10 cellular contexts compared by ENCODE assay signal in the genomic region with DNA sequence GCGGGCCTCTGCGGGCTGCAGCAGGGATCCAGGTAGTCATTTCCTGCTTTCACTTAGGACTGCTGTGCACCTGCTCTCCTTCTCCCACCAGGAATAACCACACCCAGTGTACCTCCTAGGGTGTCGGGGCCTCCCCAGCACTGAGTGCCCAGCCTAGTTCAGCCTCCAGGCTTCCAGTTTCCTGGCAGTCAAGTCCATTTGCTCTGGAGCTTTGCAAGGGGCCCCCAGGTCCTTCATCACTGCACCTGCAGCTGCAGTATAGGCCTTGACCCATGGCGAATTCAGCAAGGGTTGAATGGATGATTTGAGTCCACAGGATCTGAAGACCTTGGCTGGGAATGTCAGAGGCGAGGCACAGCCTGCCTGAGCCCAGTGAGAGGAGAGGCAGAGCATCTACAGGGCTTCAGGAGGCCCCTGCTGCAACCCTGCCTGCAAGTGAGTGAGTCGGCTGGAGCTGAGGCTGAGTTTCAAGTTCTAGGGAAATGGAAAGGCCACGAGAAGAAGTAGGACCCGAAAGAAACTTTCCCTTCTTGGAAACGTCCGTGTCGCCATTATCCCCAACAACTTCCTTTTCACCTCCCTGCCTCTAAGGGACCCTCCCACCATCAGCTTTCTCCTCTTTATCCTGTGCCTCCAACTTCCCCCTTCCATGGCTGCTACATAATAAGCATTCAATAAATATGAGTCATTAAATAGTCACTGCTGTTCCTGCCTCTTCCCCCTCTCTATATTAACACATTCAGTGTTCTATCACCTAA.
A peak's percentile ranks its signal among the peaks of the same experiment; 100 is the strongest.
DNase-seq lines count a peak whose midpoint lies in the region; ATAC-seq, FAIRE-seq and TF ChIP-seq lines count a peak whose summit lies in the region.
"Had no signal": no experiment of that assay in that cellular context is flagged by ENCODE, and none has a peak within 500 bp of the region (broad histone marks: within the 10 kb centered on the region; RNA-seq: fewer than 3 reads in every experiment).

No MANE protein-coding gene starts in this region.

- peaks cover 81% of the 10 kb centered on the region for H3K27me3 Mint-ChIP-seq in stimulated activated memory B cell treated with anti-CD40 and anti-IgM and Interleukin-4, amounts not matched to agents 10 μg/mL and 1 μg/mL and 100 μg/mL, for 72 hours

- no peak for ATAC-seq in stimulated activated memory B cell treated with anti-CD40 and anti-IgM and Interleukin-4, amounts not matched to agents 10 μg/mL and 1 μg/mL and 100 μg/mL, for 72 hours
- no peak for ATAC-seq in GM18505 (IDR thresholded peaks at IDR 0.05; ENCODE audit: unreplicated experiment)

- no peaks in the 10 kb centered on the region for H3K4me1 ChIP-seq in sigmoid colon

- H3K4me3 Mint-ChIP-seq in stimulated activated memory B cell treated with anti-CD40 and anti-IgM and Interleukin-4, amounts not matched to agents 10 μg/mL and 1 μg/mL and 100 μg/mL, for 72 hours: no peak overlapping the region
- H3K4me3 Mint-ChIP-seq: mesothelial cell of epicardium had no signal

- intact Hi-C loops in sigmoid colon (cut with DNase I): no loop called here

- TF ChIP-seq POLR2A in sigmoid colon (IDR thresholded peaks at IDR 0.05) (no peak), GM18505 (IDR thresholded peaks at IDR 0.05; ENCODE audit: borderline replicate concordance, extremely low read depth, insufficient read depth, insufficient read length) (no peak)

- no peak overlapping the region for H3K27ac ChIP-seq in sigmoid colon

- no peaks in the 10 kb centered on the region for H3K9me3 Mint-ChIP-seq in stimulated activated memory B cell treated with anti-CD40 and anti-IgM and Interleukin-4, amounts not matched to agents 10 μg/mL and 1 μg/mL and 100 μg/mL, for 72 hours
- H3K9me3 Mint-ChIP-seq: mesothelial cell of epicardium had no signal

- peaks cover 49% of the 10 kb centered on the region for H3K4me1 Mint-ChIP-seq in stimulated activated memory B cell treated with anti-CD40 and anti-IgM and Interleukin-4, amounts not matched to agents 10 μg/mL and 1 μg/mL and 100 μg/mL, for 72 hours
- H3K4me1 Mint-ChIP-seq: mesothelial cell of epicardium had no signal

- H3K4me3 ChIP-seq in bronchial epithelial cell (ENCODE audit: low read depth, low read length): no peak overlapping the region
- no peak overlapping the region for H3K4me3 ChIP-seq in sigmoid colon

- no peak for TF ChIP-seq EP300 in sigmoid colon (IDR thresholded peaks at IDR 0.05)

- no peaks in the 10 kb centered on the region for H3K9me3 ChIP-seq in sigmoid colon

- H3K36me3 ChIP-seq in bronchial epithelial cell (ENCODE audit: control insufficient read depth, insufficient read depth, low read length) (no peaks in the 10 kb centered on the region), sigmoid colon (no peaks in the 10 kb centered on the region)

- H3K36me3 Mint-ChIP-seq in stimulated activated memory B cell treated with anti-CD40 and anti-IgM and Interleukin-4, amounts not matched to agents 10 μg/mL and 1 μg/mL and 100 μg/mL, for 72 hours: no peaks in the 10 kb centered on the region
- H3K36me3 Mint-ChIP-seq: mesothelial cell of epicardium had no signal

- H3K27ac Mint-ChIP-seq in stimulated activated memory B cell treated with anti-CD40 and anti-IgM and Interleukin-4, amounts not matched to agents 10 μg/mL and 1 μg/mL and 100 μg/mL, for 72 hours: no peak overlapping the region
- H3K27ac Mint-ChIP-seq: mesothelial cell of epicardium had no signal

- WGBS in sigmoid colon, 2 donors: 52 to 58% methylated on average over 11 of the region's 11 CpGs

- TF ChIP-seq CTCF in bronchial epithelial cell (IDR thresholded peaks at IDR 0.05; ENCODE audit: insufficient read depth, low read length, severe bottlenecking) (no peak), sigmoid colon (IDR thresholded peaks at IDR 0.05) (no peak)

- H3K27me3 ChIP-seq in bronchial epithelial cell (ENCODE audit: control insufficient read depth, insufficient read depth, low read length) (no peaks in the 10 kb centered on the region), sigmoid colon (no peaks in the 10 kb centered on the region)

- DNase-seq in SIG-M5 treated with dmso at 0.1 percent for 504 hours (lab: John Stamatoyannopoulos, UW; ENCODE audit: unreplicated experiment): peak; percentile 34
- DNase-seq in SIG-M5 (lab: John Stamatoyannopoulos, UW): no peak
- DNase-seq in NCI-H748 (lab: John Stamatoyannopoulos, UW; ENCODE audit: unreplicated experiment): peak; percentile 62
- DNase-seq in bronchial epithelial cell (ENCODE audit: low read depth): peak; percentile 43
- DNase-seq in sigmoid colon: peak; percentile 54
- no peak for DNase-seq in SKM-1 treated with dmso at 0.1 percent for 144 hours (lab: John Stamatoyannopoulos, UW; ENCODE audit: unreplicated experiment)
- DNase-seq: NCI-H526 treated with DMSO at 0.1 percent for 48 hours had no signal

- peak; percentile 77 for FAIRE-seq in bronchial epithelial cell (lab: Jason Lieb, UNC)

Comparison
In these comparisons a context has a peak if more than half of its experiments do, and no peak if none do; other contexts are left out.
1. DNase-seq: peak in SIG-M5 treated with dmso at 0.1 percent for 504 hours (single experiment), NCI-H748 (single experiment), bronchial epithelial cell (single experiment) and sigmoid colon (single experiment); none in SIG-M5 (single experiment) and SKM-1 treated with dmso at 0.1 percent for 144 hours (single experiment).